ENCODE assay signal across 8 cellular contexts in genomic region chr18:44839239-44839666, GRCh38.
DNase-seq lines count a peak whose midpoint lies in the region; ATAC-seq and TF ChIP-seq lines count a peak whose summit lies in the region.

No MANE protein-coding gene starts in this region.

- peaks cover 79% of the 10 kb centered on the region for H3K4me1 Mint-ChIP-seq in stimulated activated memory B cell treated with anti-CD40 and anti-IgM and Interleukin-4, amounts not matched to agents 10 μg/mL and 1 μg/mL and 100 μg/mL, for 72 hours

- H3K9me3 ChIP-seq in MM.1S (replicated peaks; ENCODE audit: insufficient read depth, low read length), result no peaks in the 10 kb centered on the region
- H3K9me3 ChIP-seq in muscle layer of colon (ENCODE audit: low read length), result no peaks in the 10 kb centered on the region

- no peaks in the 10 kb centered on the region for H3K9me3 Mint-ChIP-seq in stimulated activated memory B cell treated with anti-CD40 and anti-IgM and Interleukin-4, amounts not matched to agents 10 μg/mL and 1 μg/mL and 100 μg/mL, for 72 hours

- H4K20me1 ChIP-seq in MM.1S (ENCODE audit: insufficient read depth, low read length), result no peaks in the 10 kb centered on the region

- H3K4me2 ChIP-seq in MM.1S (ENCODE audit: low read depth, low read length), result peak overlapping the region; percentile 51

- H3F3A ChIP-seq in MM.1S (ENCODE audit: insufficient read depth, low read length), result no peaks in the 10 kb centered on the region

- DNase-seq in GM12865 (ENCODE audit: low read depth) (peak; percentile 82), MM.1S (peak; percentile 52), choroid plexus epithelial cell (ENCODE audit: low read depth) (peak; percentile 68), NCI-H128 (lab: John Stamatoyannopoulos, UW; ENCODE audit: unreplicated experiment) (no peak)
- DNase-seq in activated CD4-positive, alpha-beta T cell treated with anti-CD3 and anti-CD28 coated beads for 4 hours, result peak; percentile 55 to 56

- H3K27me3 Mint-ChIP-seq in stimulated activated memory B cell treated with anti-CD40 and anti-IgM and Interleukin-4, amounts not matched to agents 10 μg/mL and 1 μg/mL and 100 μg/mL, for 72 hours, result no peaks in the 10 kb centered on the region

- no peaks in the 10 kb centered on the region for H3K27me3 ChIP-seq in MM.1S (replicated peaks; ENCODE audit: insufficient read depth, low read length)
- H3K27me3 ChIP-seq in muscle layer of colon (ENCODE audit: control insufficient read depth in 1 of 2, insufficient read depth in 2 of 2, low read length in 2 of 2), result no peaks in the 10 kb centered on the region

- H3K4me3 Mint-ChIP-seq in stimulated activated memory B cell treated with anti-CD40 and anti-IgM and Interleukin-4, amounts not matched to agents 10 μg/mL and 1 μg/mL and 100 μg/mL, for 72 hours, result peak overlapping the region; percentile 25

- peaks cover 18% of the 10 kb centered on the region for H3K4me1 ChIP-seq in MM.1S (ENCODE audit: low read length)
- H3K4me1 ChIP-seq in muscle layer of colon (ENCODE audit: insufficient read depth, low read length), result peaks cover 86% of the 10 kb centered on the region

- H3K27ac ChIP-seq in MM.1S (ENCODE audit: low read length), result peak overlapping the region; percentile 27; the same call in 1 of the 2 replicates
- H3K27ac ChIP-seq in muscle layer of colon (ENCODE audit: low read depth, low read length), result peak overlapping the region; percentile 62

- no peak overlapping the region for H2AFZ ChIP-seq in MM.1S (ENCODE audit: low read length)

- peaks cover 20% of the 10 kb centered on the region for H3K36me3 Mint-ChIP-seq in stimulated activated memory B cell treated with anti-CD40 and anti-IgM and Interleukin-4, amounts not matched to agents 10 μg/mL and 1 μg/mL and 100 μg/mL, for 72 hours

- H3K9ac ChIP-seq in MM.1S (ENCODE audit: low read length) (peak overlapping the region; percentile 20; the same call in 1 of the 2 replicates), muscle layer of colon (ENCODE audit: low read length) (no peak overlapping the region)

- H3K4me3 ChIP-seq in GM12865 (ENCODE audit: low read depth, low read length) (no peak overlapping the region), MM.1S (ENCODE audit: low read length) (no peak overlapping the region), choroid plexus epithelial cell (ENCODE audit: low read depth, low read length) (no peak overlapping the region), muscle layer of colon (ENCODE audit: low read depth in 1 of 2, low read length in 2 of 2) (no peak overlapping the region)

- peak overlapping the region; percentile 46 for H3K27ac Mint-ChIP-seq in stimulated activated memory B cell treated with anti-CD40 and anti-IgM and Interleukin-4, amounts not matched to agents 10 μg/mL and 1 μg/mL and 100 μg/mL, for 72 hours

- no peaks in the 10 kb centered on the region for H3K9me2 ChIP-seq in MM.1S (replicated peaks; ENCODE audit: insufficient read depth, low read length)

- TF ChIP-seq CTCF in GM12865 (IDR thresholded peaks at IDR 0.05; ENCODE audit: insufficient read depth, low read depth, low read length, missing control alignments) (no peak), MM.1S (IDR thresholded peaks at IDR 0.05; ENCODE audit: low read length) (no peak), choroid plexus epithelial cell (conservative IDR thresholded peaks at IDR 0.05; ENCODE audit: low read depth, low read length) (no peak)

- peaks cover 94% of the 10 kb centered on the region for H3K79me2 ChIP-seq in MM.1S (ENCODE audit: low read length)

- ATAC-seq in GM21737 (IDR thresholded peaks at IDR 0.05; ENCODE audit: unreplicated experiment), result peak; percentile 98
- peak; percentile 92 for ATAC-seq in stimulated activated memory B cell treated with anti-CD40 and anti-IgM and Interleukin-4, amounts not matched to agents 10 μg/mL and 1 μg/mL and 100 μg/mL, for 72 hours

- H3K36me3 ChIP-seq in MM.1S (replicated peaks; ENCODE audit: insufficient read depth, low read length) (no peaks in the 10 kb centered on the region; the same call in 1 of the 2 replicates), muscle layer of colon (ENCODE audit: insufficient read depth, low read length) (no peaks in the 10 kb centered on the region)
